Comparison of ENCODE assay signal across 24 cellular contexts in the genomic region with DNA sequence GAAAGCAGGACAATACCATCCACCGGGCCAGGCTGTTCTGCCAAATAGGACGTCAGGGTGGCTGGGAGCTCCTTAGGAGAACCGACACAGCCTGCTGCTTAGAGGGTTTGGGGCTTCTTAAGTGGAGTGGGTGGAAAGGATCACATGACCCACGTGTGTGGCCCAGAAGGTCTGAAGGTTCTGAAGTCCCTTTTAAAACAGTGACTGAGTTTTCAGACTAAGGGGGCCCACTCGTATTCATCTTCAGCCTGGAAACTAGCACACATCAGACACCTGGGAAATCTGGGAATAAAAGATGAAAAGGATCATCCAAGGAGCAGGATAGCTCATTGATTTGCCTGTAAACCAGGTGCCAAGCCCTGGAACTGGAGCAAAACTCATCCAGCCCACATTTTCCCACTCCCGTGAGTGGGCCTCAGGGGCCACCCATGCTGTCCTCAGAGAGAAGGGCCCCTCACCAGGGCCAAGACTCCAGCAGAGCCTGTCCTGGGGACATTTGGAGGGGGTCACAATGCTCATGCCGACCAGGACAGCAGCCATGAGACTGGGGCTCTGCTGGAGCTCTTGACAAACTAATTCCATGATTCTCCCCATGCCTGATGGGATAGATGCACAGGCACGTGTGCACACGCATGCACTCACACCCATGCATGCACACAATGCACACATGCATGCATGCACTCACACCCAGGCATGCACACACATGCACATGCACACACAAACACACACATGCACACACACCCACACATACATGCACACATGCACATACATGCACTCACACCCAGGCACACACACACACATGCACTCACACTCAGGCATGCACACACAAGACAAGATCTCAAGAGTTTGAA.
"Had no signal": no experiment of that assay in that cellular context is flagged by ENCODE, and none has a peak within 500 bp of the region (broad histone marks: within the 10 kb centered on the region; RNA-seq: fewer than 3 reads in every experiment).

No MANE protein-coding gene starts in this region.

- H3K4me1 ChIP-seq: adrenal gland, body of pancreas, gastrocnemius medialis, sigmoid colon had no signal

- ATAC-seq: activated T-cell treated with anti-CD3 and anti-CD28 coated beads, Interleukin-2, amount 50 U/mL, for 4 hours; body of pancreas; effector memory CD8-positive, alpha-beta T cell; gastrocnemius medialis; left ventricle myocardium superior; SK-N-SH treated with all-trans-retinoic acid at 6 μM for 48 hours; stimulated activated effector memory CD8-positive, alpha-beta T cell treated with anti-CD3 and anti-CD28 coated beads, Interleukin-12 subunit alpha, Interleukin-12 subunit beta, amount 100 ng/mL, for 72 hours had no signal

- H3K9me3 Mint-ChIP-seq: activated T-helper 2 cell treated with anti-CD3 and anti-CD28 coated beads, Interferon-gamma antibody, Interleukin-2, Interleukin-4, amounts not matched to agents 10 μg/mL and 5 μg/mL and 100 μg/mL, durations not matched to agents 14 hours and 24 hours and 36 hours; effector memory CD8-positive, alpha-beta T cell; stimulated activated effector memory CD8-positive, alpha-beta T cell treated with anti-CD3 and anti-CD28 coated beads, Interleukin-12 subunit alpha, Interleukin-12 subunit beta, amount 100 ng/mL, for 72 hours had no signal

- H3K27me3 Mint-ChIP-seq: activated CD4-positive, alpha-beta T cell treated with anti-CD3 and anti-CD28 coated beads, Interleukin-2, amount 10 ng/mL, durations not matched to agents 24 days and 14 days; stimulated activated naive CD8-positive, alpha-beta T cell treated with anti-CD3 and anti-CD28 coated beads, Interleukin-15, Interleukin-2, amounts not matched to agents 100 ng/mL and 50 ng/mL, for 24 hours had no signal

- H3K27ac Mint-ChIP-seq: activated CD4-positive, alpha-beta T cell treated with anti-CD3 and anti-CD28 coated beads, Interleukin-2, amount 10 ng/mL, durations not matched to agents 24 days and 14 days; activated naive CD8-positive, alpha-beta T cell; activated T-helper 2 cell treated with anti-CD3 and anti-CD28 coated beads, Interferon-gamma antibody, Interleukin-2, Interleukin-4, amounts not matched to agents 10 μg/mL and 5 μg/mL and 100 μg/mL, durations not matched to agents 14 hours and 24 hours and 36 hours; effector memory CD8-positive, alpha-beta T cell; stimulated activated effector memory CD8-positive, alpha-beta T cell treated with anti-CD3 and anti-CD28 coated beads, Interleukin-12 subunit alpha, Interleukin-12 subunit beta, amount 100 ng/mL, for 72 hours; stimulated activated naive CD8-positive, alpha-beta T cell treated with anti-CD3 and anti-CD28 coated beads, Interleukin-15, Interleukin-2, amounts not matched to agents 100 ng/mL and 50 ng/mL, for 24 hours had no signal

- H3K27me3 ChIP-seq: adrenal gland, body of pancreas, cardiac muscle cell, gastrocnemius medialis, sigmoid colon had no signal

- H3K36me3 ChIP-seq: adrenal gland, cardiac muscle cell, gastrocnemius medialis, sigmoid colon had no signal

- DNase-seq: activated CD4-positive, alpha-beta T cell treated with anti-CD3 and anti-CD28 coated beads, Interleukin-2, amount 10 ng/mL, durations not matched to agents 24 days and 14 days; activated CD4-positive, CD25-positive, alpha-beta regulatory T cell treated with anti-CD3 and anti-CD28 coated beads, Interleukin-2, amount 50 U/mL, for 72 hours; activated naive CD4-positive, alpha-beta T cell treated with Interleukin-2 at 50 U/mL for 16 hours; activated T-cell treated with anti-CD3 and anti-CD28 coated beads, Interleukin-2, amount 50 U/mL, for 4 hours; body of pancreas; effector memory CD8-positive, alpha-beta T cell; erythroblast; gastrocnemius medialis; glutamatergic neuron; left ventricle myocardium superior; occipital lobe; small intestine; stimulated activated CD4-positive, alpha-beta T cell treated with anti-CD3 and anti-CD28 coated beads, Interleukin-4, amount 100 ng/mL, for 24 hours; substantia nigra; T-helper 2 cell had no signal

- H3K36me3 Mint-ChIP-seq: activated naive CD8-positive, alpha-beta T cell; stimulated activated effector memory CD8-positive, alpha-beta T cell treated with anti-CD3 and anti-CD28 coated beads, Interleukin-12 subunit alpha, Interleukin-12 subunit beta, amount 100 ng/mL, for 72 hours had no signal

- H3K4me3 ChIP-seq: adrenal gland, body of pancreas, cardiac muscle cell, coronary artery, gastrocnemius medialis, sigmoid colon had no signal

- H3K27ac ChIP-seq: adrenal gland, body of pancreas, cardiac muscle cell, coronary artery, gastrocnemius medialis, sigmoid colon had no signal

- H3K4me1 Mint-ChIP-seq: activated CD4-positive, alpha-beta T cell treated with anti-CD3 and anti-CD28 coated beads, Interleukin-2, amount 10 ng/mL, durations not matched to agents 24 days and 14 days had no signal

- H3K4me3 Mint-ChIP-seq: activated CD4-positive, alpha-beta T cell treated with anti-CD3 and anti-CD28 coated beads, Interleukin-2, amount 10 ng/mL, durations not matched to agents 24 days and 14 days; activated naive CD8-positive, alpha-beta T cell; activated T-cell treated with anti-CD3 and anti-CD28 coated beads, Interleukin-2, amount 50 U/mL, for 4 hours; effector memory CD8-positive, alpha-beta T cell; stimulated activated effector memory CD8-positive, alpha-beta T cell treated with anti-CD3 and anti-CD28 coated beads, Interleukin-12 subunit alpha, Interleukin-12 subunit beta, amount 100 ng/mL, for 72 hours; stimulated activated naive CD8-positive, alpha-beta T cell treated with anti-CD3 and anti-CD28 coated beads, Interleukin-15, Interleukin-2, amounts not matched to agents 100 ng/mL and 50 ng/mL, for 24 hours had no signal

- H3K9me3 ChIP-seq: adrenal gland, gastrocnemius medialis had no signal
